ENCODE assay signal across 1 cellular context in the genomic region with DNA sequence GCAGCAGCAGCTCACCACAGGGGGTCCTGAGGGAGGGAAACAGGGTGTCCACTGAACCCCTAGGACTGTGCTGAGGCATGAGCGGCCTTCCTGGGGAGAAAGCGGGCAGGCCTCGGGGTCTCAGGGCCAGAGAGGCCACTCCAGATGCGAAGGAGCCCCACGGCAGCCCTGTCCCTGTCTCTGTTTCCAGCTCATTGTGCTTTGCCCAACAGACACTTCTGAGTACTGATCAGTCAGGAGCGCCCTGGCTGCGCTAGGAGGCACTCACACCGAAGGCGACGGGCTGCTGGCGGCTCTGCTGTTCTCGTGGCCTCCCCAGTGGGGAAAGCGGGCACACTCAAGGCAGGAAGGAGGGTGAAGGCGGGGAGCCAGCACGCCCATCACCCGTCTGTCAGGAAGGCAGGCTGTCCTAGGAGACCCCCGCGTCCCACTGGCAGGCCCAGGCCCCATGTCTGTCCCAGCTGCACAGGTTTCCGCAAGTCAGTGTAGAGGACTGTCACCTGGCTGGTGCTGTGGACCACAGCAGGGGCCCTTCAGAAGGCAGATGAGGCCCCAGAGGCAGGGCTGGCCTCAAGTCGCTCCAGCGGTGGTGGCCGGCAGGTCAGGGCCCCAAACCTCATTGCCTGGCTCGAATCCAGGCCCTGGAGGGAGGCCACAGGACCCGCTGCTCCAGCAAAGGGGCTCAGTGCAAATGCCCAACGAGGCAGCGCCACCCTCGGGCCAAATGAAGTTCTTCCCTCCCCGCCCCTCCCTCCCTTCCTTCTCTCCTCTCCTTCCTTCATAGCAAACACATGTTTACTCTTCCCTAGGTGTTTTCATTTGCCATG.
TF ChIP-seq lines count a peak whose summit lies in the region.

No MANE protein-coding gene starts in this region.

TF ChIP-seq in HCT116, 20 proteins besides CTCF, POLR2A, EP300 and RAD21 (continued from another document):
- TF ChIP-seq, protein P1, sequence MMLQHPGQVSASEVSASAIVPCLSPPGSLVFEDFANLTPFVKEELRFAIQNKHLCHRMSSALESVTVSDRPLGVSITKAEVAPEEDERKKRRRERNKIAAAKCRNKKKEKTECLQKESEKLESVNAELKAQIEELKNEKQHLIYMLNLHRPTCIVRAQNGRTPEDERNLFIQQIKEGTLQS (IDR thresholded peaks at IDR 0.05), result no peak
- TF ChIP-seq TCF7L2 (IDR thresholded peaks at IDR 0.05; ENCODE audit: borderline replicate concordance, extremely low read depth, insufficient read depth, insufficient read length), result no peak
- no peak for TF ChIP-seq ZFX (IDR thresholded peaks at IDR 0.05)
- TF ChIP-seq EZH2 (IDR thresholded peaks at IDR 0.05), result no peak
- TF ChIP-seq, protein P2, sequence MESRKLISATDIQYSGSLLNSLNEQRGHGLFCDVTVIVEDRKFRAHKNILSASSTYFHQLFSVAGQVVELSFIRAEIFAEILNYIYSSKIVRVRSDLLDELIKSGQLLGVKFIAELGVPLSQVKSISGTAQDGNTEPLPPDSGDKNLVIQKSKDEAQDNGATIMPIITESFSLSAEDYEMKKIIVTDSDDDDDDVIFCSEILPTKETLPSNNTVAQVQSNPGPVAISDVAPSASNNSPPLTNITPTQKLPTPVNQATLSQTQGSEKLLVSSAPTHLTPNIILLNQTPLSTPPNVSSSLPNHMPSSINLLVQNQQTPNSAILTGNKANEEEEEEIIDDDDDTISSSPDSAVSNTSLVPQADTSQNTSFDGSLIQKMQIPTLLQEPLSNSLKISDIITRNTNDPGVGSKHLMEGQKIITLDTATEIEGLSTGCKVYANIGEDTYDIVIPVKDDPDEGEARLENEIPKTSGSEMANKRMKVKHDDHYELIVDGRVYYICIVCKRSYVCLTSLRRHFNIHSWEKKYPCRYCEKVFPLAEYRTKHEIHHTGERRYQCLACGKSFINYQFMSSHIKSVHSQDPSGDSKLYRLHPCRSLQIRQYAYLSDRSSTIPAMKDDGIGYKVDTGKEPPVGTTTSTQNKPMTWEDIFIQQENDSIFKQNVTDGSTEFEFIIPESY (IDR thresholded peaks at IDR 0.05; ENCODE audit: extremely low read depth, insufficient replicate concordance, low read length), result no peak
- TF ChIP-seq CBX3 (IDR thresholded peaks at IDR 0.05; ENCODE audit: low read depth), result no peak
- no peak for TF ChIP-seq ZNF274 (IDR thresholded peaks at IDR 0.05; ENCODE audit: low read depth, low read length)
- no peak for TF ChIP-seq YY1 (IDR thresholded peaks at IDR 0.05; ENCODE audit: extremely low read depth, insufficient replicate concordance, low read depth, low read length)
- TF ChIP-seq, protein P3, sequence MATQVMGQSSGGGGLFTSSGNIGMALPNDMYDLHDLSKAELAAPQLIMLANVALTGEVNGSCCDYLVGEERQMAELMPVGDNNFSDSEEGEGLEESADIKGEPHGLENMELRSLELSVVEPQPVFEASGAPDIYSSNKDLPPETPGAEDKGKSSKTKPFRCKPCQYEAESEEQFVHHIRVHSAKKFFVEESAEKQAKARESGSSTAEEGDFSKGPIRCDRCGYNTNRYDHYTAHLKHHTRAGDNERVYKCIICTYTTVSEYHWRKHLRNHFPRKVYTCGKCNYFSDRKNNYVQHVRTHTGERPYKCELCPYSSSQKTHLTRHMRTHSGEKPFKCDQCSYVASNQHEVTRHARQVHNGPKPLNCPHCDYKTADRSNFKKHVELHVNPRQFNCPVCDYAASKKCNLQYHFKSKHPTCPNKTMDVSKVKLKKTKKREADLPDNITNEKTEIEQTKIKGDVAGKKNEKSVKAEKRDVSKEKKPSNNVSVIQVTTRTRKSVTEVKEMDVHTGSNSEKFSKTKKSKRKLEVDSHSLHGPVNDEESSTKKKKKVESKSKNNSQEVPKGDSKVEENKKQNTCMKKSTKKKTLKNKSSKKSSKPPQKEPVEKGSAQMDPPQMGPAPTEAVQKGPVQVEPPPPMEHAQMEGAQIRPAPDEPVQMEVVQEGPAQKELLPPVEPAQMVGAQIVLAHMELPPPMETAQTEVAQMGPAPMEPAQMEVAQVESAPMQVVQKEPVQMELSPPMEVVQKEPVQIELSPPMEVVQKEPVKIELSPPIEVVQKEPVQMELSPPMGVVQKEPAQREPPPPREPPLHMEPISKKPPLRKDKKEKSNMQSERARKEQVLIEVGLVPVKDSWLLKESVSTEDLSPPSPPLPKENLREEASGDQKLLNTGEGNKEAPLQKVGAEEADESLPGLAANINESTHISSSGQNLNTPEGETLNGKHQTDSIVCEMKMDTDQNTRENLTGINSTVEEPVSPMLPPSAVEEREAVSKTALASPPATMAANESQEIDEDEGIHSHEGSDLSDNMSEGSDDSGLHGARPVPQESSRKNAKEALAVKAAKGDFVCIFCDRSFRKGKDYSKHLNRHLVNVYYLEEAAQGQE (IDR thresholded peaks at IDR 0.05; ENCODE audit: low read depth), result no peak
- TF ChIP-seq SP1 (IDR thresholded peaks at IDR 0.05; ENCODE audit: low read depth), result no peak
- TF ChIP-seq POLR2AphosphoS5 (IDR thresholded peaks at IDR 0.05; ENCODE audit: low read depth, low read length), result no peak
- no peak for TF ChIP-seq JUND (IDR thresholded peaks at IDR 0.05)
- TF ChIP-seq ELF1 (IDR thresholded peaks at IDR 0.05; ENCODE audit: borderline replicate concordance, low read depth), result no peak
- TF ChIP-seq EGR1 (IDR thresholded peaks at IDR 0.05; ENCODE audit: low read depth), result no peak
